ENCODE assay signal across 17 cellular contexts in the genomic region with DNA sequence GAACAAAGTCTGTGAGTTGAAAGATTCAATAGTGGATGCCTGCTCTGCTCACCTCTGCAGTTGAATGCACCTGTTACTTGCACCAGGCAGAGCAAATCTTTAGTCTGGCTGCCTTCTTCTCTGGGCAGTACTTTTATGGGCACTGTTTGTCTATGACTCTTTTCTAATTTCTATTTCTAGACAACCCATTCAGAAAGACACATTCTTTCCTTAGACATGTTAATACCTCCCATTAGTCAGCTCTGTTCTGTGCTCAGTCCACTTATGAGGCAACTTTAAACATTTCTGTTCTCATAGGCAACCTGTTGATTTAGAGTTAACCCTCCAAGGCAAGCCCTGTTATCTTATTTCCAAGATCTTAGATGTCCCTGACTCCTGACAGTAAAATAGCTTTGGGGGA.
DNase-seq lines count a peak whose midpoint lies in the region; ATAC-seq and TF ChIP-seq lines count a peak whose summit lies in the region.
"Had no signal": no experiment of that assay in that cellular context is flagged by ENCODE, and none has a peak within 500 bp of the region (broad histone marks: within the 10 kb centered on the region; RNA-seq: fewer than 3 reads in every experiment).

No MANE protein-coding gene starts in this region.

- no peak for TF ChIP-seq CTCF in HEK293 (tag by site-specific recombination; IDR thresholded peaks at IDR 0.05)
- TF ChIP-seq CTCF in tibial artery (IDR thresholded peaks at IDR 0.05) = no peak

- H3K27me3 ChIP-seq in mesenchymal stem cell (ENCODE audit: control insufficient read depth in 1 of 2, insufficient read depth in 1 of 2, low read length in 2 of 2) (no peaks in the 10 kb centered on the region), tibial artery (no peaks in the 10 kb centered on the region)

- ATAC-seq in GM21367 (IDR thresholded peaks at IDR 0.05; ENCODE audit: unreplicated experiment) (no peak), GM19452 (IDR thresholded peaks at IDR 0.05; ENCODE audit: unreplicated experiment) (no peak), GM21381 (IDR thresholded peaks at IDR 0.05; ENCODE audit: unreplicated experiment) (no peak)

- no peak overlapping the region for H3K9ac ChIP-seq in mesenchymal stem cell (ENCODE audit: low read length)

- DNase-seq in epithelial cell of prostate (ENCODE audit: low read depth, low spot score) (no peak), mesenchymal stem cell (peak; percentile 77), tibial artery (no peak), dermis blood vessel endothelial cell (no peak)
- DNase-seq: activated B cell treated with CpG ODN at 0.5 μM for 24 hours; activated naive CD4-positive, alpha-beta T cell; caudate nucleus; DND-41; hypothalamus; NCI-H1930; NCI-H526 treated with DMSO at 0.1 percent for 48 hours; T-helper 1 cell had no signal

- H3K18ac ChIP-seq in mesenchymal stem cell (ENCODE audit: low read depth in 1 of 2, low read length in 2 of 2) = no peak overlapping the region

- no peak overlapping the region for H3K14ac ChIP-seq in mesenchymal stem cell (ENCODE audit: low read length in 2 of 2)

- no peaks in the 10 kb centered on the region for H3K79me1 ChIP-seq in mesenchymal stem cell (replicated peaks; ENCODE audit: low read length, poor library complexity, severe bottlenecking)

- intact Hi-C loops in tibial artery (cut with DNase I; ENCODE audit: low total_unique reads) = loop anchor here (5.0 kb wide), 1 partner anchor 35 kb away; no protein-coding TSS in a partner anchor

- H3K9me3 ChIP-seq in HEK293 (ENCODE audit: control insufficient read depth, insufficient read depth, low read depth, low read length) (no peaks in the 10 kb centered on the region), mesenchymal stem cell (ENCODE audit: control insufficient read depth, low read length) (no peaks in the 10 kb centered on the region), tibial artery (no peaks in the 10 kb centered on the region)

- no peak overlapping the region for H2BK12ac ChIP-seq in mesenchymal stem cell (ENCODE audit: low read length in 2 of 2)

- no peak overlapping the region for H4K8ac ChIP-seq in mesenchymal stem cell (ENCODE audit: low read length)

- no peak overlapping the region for H2AFZ ChIP-seq in mesenchymal stem cell (ENCODE audit: low read depth, low read length)

- H3K27ac ChIP-seq in HEK293 (ENCODE audit: extremely low read depth, low read depth, low read length) (no peak overlapping the region), epithelial cell of prostate (peak overlapping the region; percentile 11), mesenchymal stem cell (ENCODE audit: low read length, poor library complexity, severe bottlenecking) (no peak overlapping the region), tibial artery (peak overlapping the region; percentile 81 to 86)
- H3K27ac ChIP-seq: skin epidermis had no signal

- H3K23ac ChIP-seq in mesenchymal stem cell (ENCODE audit: low read length in 2 of 2) = no peak overlapping the region

- H3K4me2 ChIP-seq in mesenchymal stem cell (ENCODE audit: low read length, poor library complexity, severe bottlenecking) = no peak overlapping the region

- H2AK5ac ChIP-seq in mesenchymal stem cell (ENCODE audit: low read length, severe bottlenecking) = no peak overlapping the region

- no peak overlapping the region for H4K91ac ChIP-seq in mesenchymal stem cell (ENCODE audit: low read length)

- H3K4me1 ChIP-seq in HEK293 (ENCODE audit: control insufficient read depth, insufficient read depth, low read length) (no peaks in the 10 kb centered on the region), mesenchymal stem cell (ENCODE audit: control insufficient read depth, insufficient read depth, low read depth, low read length) (no peaks in the 10 kb centered on the region), tibial artery (peaks cover 0 to 100% (median 42%) of the 10 kb centered on the region in 4 donors)

- CTCF ChIA-PET in HEK293 (lab: Yijun Ruan, JAX) = no interaction called here

- POLR2A ChIA-PET in HEK293 (lab: Yijun Ruan, JAX) = no interaction called here

- H2BK5ac ChIP-seq in mesenchymal stem cell (ENCODE audit: low read depth, low read length, poor library complexity, severe bottlenecking) = no peak overlapping the region

- H2BK120ac ChIP-seq in mesenchymal stem cell (ENCODE audit: low read depth, low read length) = no peak overlapping the region

- H3K36me3 ChIP-seq in HEK293 (ENCODE audit: control insufficient read depth in 2 of 2, insufficient read depth in 1 of 2, low read length in 2 of 2) (no peaks in the 10 kb centered on the region), mesenchymal stem cell (ENCODE audit: control insufficient read depth in 1 of 2, insufficient read depth in 2 of 2, low read depth in 1 of 2, low read length in 2 of 2) (no peaks in the 10 kb centered on the region), tibial artery (no peaks in the 10 kb centered on the region)

- H2BK15ac ChIP-seq in mesenchymal stem cell (ENCODE audit: low read depth, poor library complexity, severe bottlenecking) = no peak overlapping the region

- no peak overlapping the region for H3K4ac ChIP-seq in mesenchymal stem cell (ENCODE audit: low read depth in 1 of 2, low read length in 2 of 2)

- H3K4me3 ChIP-seq in HEK293 (ENCODE audit: low read depth, low read length) (no peak overlapping the region), mesenchymal stem cell (ENCODE audit: insufficient read depth in 1 of 2, low read depth in 1 of 2, low read length in 2 of 2) (no peak overlapping the region), tibial artery (peak overlapping the region; percentile 3 to 17)
- H3K4me3 ChIP-seq: skin epidermis had no signal

TF ChIP-seq in HEK293, 187 proteins besides CTCF, POLR2A, EP300 and RAD21:
- TF ChIP-seq, protein P1, sequence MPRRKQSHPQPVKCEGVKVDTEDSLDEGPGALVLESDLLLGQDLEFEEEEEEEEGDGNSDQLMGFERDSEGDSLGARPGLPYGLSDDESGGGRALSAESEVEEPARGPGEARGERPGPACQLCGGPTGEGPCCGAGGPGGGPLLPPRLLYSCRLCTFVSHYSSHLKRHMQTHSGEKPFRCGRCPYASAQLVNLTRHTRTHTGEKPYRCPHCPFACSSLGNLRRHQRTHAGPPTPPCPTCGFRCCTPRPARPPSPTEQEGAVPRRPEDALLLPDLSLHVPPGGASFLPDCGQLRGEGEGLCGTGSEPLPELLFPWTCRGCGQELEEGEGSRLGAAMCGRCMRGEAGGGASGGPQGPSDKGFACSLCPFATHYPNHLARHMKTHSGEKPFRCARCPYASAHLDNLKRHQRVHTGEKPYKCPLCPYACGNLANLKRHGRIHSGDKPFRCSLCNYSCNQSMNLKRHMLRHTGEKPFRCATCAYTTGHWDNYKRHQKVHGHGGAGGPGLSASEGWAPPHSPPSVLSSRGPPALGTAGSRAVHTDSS (tag by site-specific recombination; IDR thresholded peaks at IDR 0.05) = no peak
- TF ChIP-seq SCRT1 (tag by site-specific recombination; IDR thresholded peaks at IDR 0.05; ENCODE audit: borderline replicate concordance) = peak; percentile 28; the same call in 1 of the 2 replicates
- no peak for TF ChIP-seq ZNF747 (tag by site-specific recombination; IDR thresholded peaks at IDR 0.05)
- TF ChIP-seq SCRT2 (tag by site-specific recombination; IDR thresholded peaks at IDR 0.05) = peak; percentile 90
TF ChIP-seq in HEK293: peak in this region for 2.

Comparison
In these comparisons a context has a peak if more than half of its experiments do, and no peak if none do; other contexts are left out.
1. H3K27ac ChIP-seq: peak in epithelial cell of prostate (single experiment) and tibial artery (2 of 2); none in HEK293 (single experiment) and mesenchymal stem cell (single experiment).
2. H3K4me3 ChIP-seq: peak in tibial artery (2 of 2); none in HEK293 (single experiment) and mesenchymal stem cell (0 of 2).